ENCODE assay signal across 14 cellular contexts in genomic region chr7:195830-196128, GRCh38. TPM values are rescaled to one million over a fixed set of nuclear protein-coding genes. Genes with fewer than 3 reads are reported as not detected.
DNase-seq lines count a peak whose midpoint lies in the region; ATAC-seq and TF ChIP-seq lines count a peak whose summit lies in the region.
"Had no signal": no experiment of that assay in that cellular context is flagged by ENCODE, and none has a peak within 500 bp of the region (broad histone marks: within the 10 kb centered on the region; RNA-seq: fewer than 3 reads in every experiment).

No MANE protein-coding gene starts in this region.

- no peak overlapping the region for H2AFZ ChIP-seq in mesenchymal stem cell (ENCODE audit: low read depth, low read length)

- POLR2A ChIA-PET in A673 (lab: Charles Lee; ENCODE audit: low non-redundant PET): no interaction called here

- no peak for TF ChIP-seq POLR2A in testis (IDR thresholded peaks at IDR 0.05)

- H3K4me3 Mint-ChIP-seq in chondrocyte (ENCODE audit: unreplicated experiment): peak overlapping the region; percentile 85

- H3K27me3 Mint-ChIP-seq in chondrocyte (ENCODE audit: low read depth): no peaks in the 10 kb centered on the region

- H3K4me3 ChIP-seq in HFF-Myc (replicated peaks; ENCODE audit: low read depth, low read length): peak overlapping the region; percentile 79
- H3K4me3 ChIP-seq in mesenchymal stem cell (ENCODE audit: insufficient read depth in 1 of 2, low read depth in 1 of 2, low read length in 2 of 2): peak overlapping the region in 1 of 2 experiments; percentile 98
- H3K4me3 ChIP-seq in stomach smooth muscle (ENCODE audit: low read length in 2 of 2): peak overlapping the region; percentile 84 to 98
- H3K4me3 ChIP-seq in testis: no peak overlapping the region
- H3K4me3 ChIP-seq in A673 (ENCODE audit: low read depth, low read length, poor library complexity, severe bottlenecking): no peak overlapping the region
- H3K4me3 ChIP-seq: mucosa of descending colon had no signal

- no peaks in the 10 kb centered on the region for H3K9me3 ChIP-seq in mesenchymal stem cell (ENCODE audit: control insufficient read depth, low read length)
- H3K9me3 ChIP-seq in stomach smooth muscle (ENCODE audit: control insufficient read depth in 2 of 2, low read length in 2 of 2): no peaks in the 10 kb centered on the region
- no peaks in the 10 kb centered on the region for H3K9me3 ChIP-seq in testis
- H3K9me3 ChIP-seq in A673 (ENCODE audit: low read depth, low read length, poor library complexity, severe bottlenecking): no peaks in the 10 kb centered on the region
- H3K9me3 ChIP-seq: mucosa of descending colon, upper lobe of right lung had no signal

- no peak overlapping the region for H3K18ac ChIP-seq in mesenchymal stem cell (ENCODE audit: low read depth in 1 of 2, low read length in 2 of 2)

- no peak for DNase-seq in HFF-Myc (ENCODE audit: extremely low read depth, low read depth)
- no peak for DNase-seq in chondrocyte (ENCODE audit: low spot score)
- DNase-seq in mesenchymal stem cell: no peak
- no peak for DNase-seq in left lobe of liver (ENCODE audit: low spot score)
- no peak for DNase-seq in testis
- no peak for DNase-seq in A673 (ENCODE audit: low spot score)
- DNase-seq: activated effector memory CD4-positive, alpha-beta T cell treated with anti-CD3 and anti-CD28 coated beads, Interleukin-2, amount 50 U/mL, for 16 hours; mucosa of descending colon; NCI-H774; stimulated activated CD4-positive, alpha-beta T cell treated with anti-CD3 and anti-CD28 coated beads, Interleukin-2, amount 100 ng/mL, for 24 hours; upper lobe of right lung had no signal

- no peak overlapping the region for H3K4ac ChIP-seq in mesenchymal stem cell (ENCODE audit: low read depth in 1 of 2, low read length in 2 of 2)

- WGBS in mesenchymal stem cell: 95% methylated on average over 19 of the region's 19 CpGs
- WGBS in testis, 2 donors: 88 to 92% methylated on average over 4 to 19 of the region's 19 CpGs

- TF ChIP-seq CTCF in HFF-Myc (IDR thresholded peaks at IDR 0.05; ENCODE audit: low read depth, low read length, missing control alignments) (no peak), chondrocyte (IDR thresholded peaks at IDR 0.05) (no peak), testis (IDR thresholded peaks at IDR 0.05) (no peak), A673 (conservative IDR thresholded peaks at IDR 0.05; ENCODE audit: low read depth, low read length) (no peak)

- no peak overlapping the region for H3K14ac ChIP-seq in mesenchymal stem cell (ENCODE audit: low read length in 2 of 2)

- no peaks in the 10 kb centered on the region for H3K27me3 ChIP-seq in mesenchymal stem cell (ENCODE audit: control insufficient read depth in 1 of 2, insufficient read depth in 1 of 2, low read length in 2 of 2)
- no peaks in the 10 kb centered on the region for H3K27me3 ChIP-seq in stomach smooth muscle (ENCODE audit: control insufficient read depth in 1 of 2, insufficient read depth in 2 of 2, low read length in 2 of 2)
- no peaks in the 10 kb centered on the region for H3K27me3 ChIP-seq in testis
- H3K27me3 ChIP-seq in A673 (replicated peaks; ENCODE audit: insufficient read depth, low read depth, low read length, poor library complexity): no peaks in the 10 kb centered on the region
- H3K27me3 ChIP-seq: upper lobe of right lung had no signal

- H2BK12ac ChIP-seq in mesenchymal stem cell (ENCODE audit: low read length in 2 of 2): no peak overlapping the region

- H3K9ac ChIP-seq in mesenchymal stem cell (ENCODE audit: low read length) (peak overlapping the region; percentile 92), stomach smooth muscle (ENCODE audit: low read length in 2 of 2) (peak overlapping the region in 1 of 2 donors; percentile 5)

- H3K36me3 ChIP-seq in mesenchymal stem cell (ENCODE audit: control insufficient read depth in 1 of 2, insufficient read depth in 2 of 2, low read depth in 1 of 2, low read length in 2 of 2): peaks cover 54 to 65% of the 10 kb centered on the region in 2 experiments
- peaks cover 39 to 42% of the 10 kb centered on the region in 2 donors for H3K36me3 ChIP-seq in stomach smooth muscle (ENCODE audit: control insufficient read depth in 2 of 2, insufficient read depth in 2 of 2, low read length in 2 of 2)
- no peaks in the 10 kb centered on the region for H3K36me3 ChIP-seq in testis (ENCODE audit: low read depth, missing control alignments)
- peaks cover 39% of the 10 kb centered on the region for H3K36me3 ChIP-seq in A673 (ENCODE audit: insufficient read depth, low read length, poor library complexity, severe bottlenecking)

- H3K27ac ChIP-seq in mesenchymal stem cell (ENCODE audit: low read length, poor library complexity, severe bottlenecking) (no peak overlapping the region), stomach smooth muscle (ENCODE audit: low read length) (peak overlapping the region; percentile 75), testis (no peak overlapping the region), A673 (ENCODE audit: low read depth, low read length, poor library complexity, severe bottlenecking) (no peak overlapping the region)
- H3K27ac ChIP-seq: C4-2B, upper lobe of right lung had no signal

- no peak overlapping the region for H4K91ac ChIP-seq in mesenchymal stem cell (ENCODE audit: low read length)

- peaks cover 37% of the 10 kb centered on the region for H3K36me3 Mint-ChIP-seq in chondrocyte (ENCODE audit: low read depth)

- H3K9me3 Mint-ChIP-seq in chondrocyte (ENCODE audit: low read depth): no peaks in the 10 kb centered on the region

- peaks cover 37% of the 10 kb centered on the region for H3K79me1 ChIP-seq in mesenchymal stem cell (replicated peaks; ENCODE audit: low read length, poor library complexity, severe bottlenecking)

- CTCF ChIA-PET in A673 (lab: Charles Lee): no interaction called here

- no peak overlapping the region for H3K4me2 ChIP-seq in mesenchymal stem cell (ENCODE audit: low read length, poor library complexity, severe bottlenecking)

- H3K4me1 ChIP-seq in mesenchymal stem cell (ENCODE audit: control insufficient read depth, insufficient read depth, low read depth, low read length) (peaks cover 37% of the 10 kb centered on the region), stomach smooth muscle (ENCODE audit: control insufficient read depth, insufficient read depth, low read length) (peaks cover 79% of the 10 kb centered on the region), testis (peaks cover 18% of the 10 kb centered on the region), A673 (ENCODE audit: insufficient read depth, low read length, poor library complexity, severe bottlenecking) (peaks cover 17% of the 10 kb centered on the region)

- peaks cover 36% of the 10 kb centered on the region for H3K4me1 Mint-ChIP-seq in chondrocyte (ENCODE audit: low read depth)

- BruUV-seq in A673 (replicated peaks; lab: Mats Ljungman, UMichigan): no TSS peak

- ATAC-seq in left lobe of liver: no peak
- ATAC-seq: mucosa of descending colon, upper lobe of right lung had no signal

- H2BK15ac ChIP-seq in mesenchymal stem cell (ENCODE audit: low read depth, poor library complexity, severe bottlenecking): no peak overlapping the region

- H2BK120ac ChIP-seq in mesenchymal stem cell (ENCODE audit: low read depth, low read length): no peak overlapping the region

- H3K27ac Mint-ChIP-seq in chondrocyte (ENCODE audit: unreplicated experiment): no peak overlapping the region

- intact Hi-C loops in testis (cut with DNase I; ENCODE audit: low total_unique reads) (no loop called here), A673 (cut with micrococcal nuclease; ENCODE audit: unreplicated experiment) (no loop called here)

- no peak overlapping the region for H2BK5ac ChIP-seq in mesenchymal stem cell (ENCODE audit: low read depth, low read length, poor library complexity, severe bottlenecking)

- H4K8ac ChIP-seq in mesenchymal stem cell (ENCODE audit: low read length): no peak overlapping the region

- no peak overlapping the region for H3K23ac ChIP-seq in mesenchymal stem cell (ENCODE audit: low read length in 2 of 2)

- H2AK5ac ChIP-seq in mesenchymal stem cell (ENCODE audit: low read length, severe bottlenecking): no peak overlapping the region

RNA-seq across cellular contexts. Expression of gene FAM20C, which starts 3.4 kb away (rescaled TPM):
- total RNA-seq in chondrocyte (34.4 to 58.1 TPM (median 35.0 TPM) in 3 replicates), left lobe of liver (72.2 TPM), testis (10 to 100 TPM; 34.0 to 36.7 TPM), A673 (2021) (35.8 and 36.3 TPM in 2 replicates)
- 56.3 TPM for polyA plus RNA-seq in mesenchymal stem cell (2013, experiment 1 of 2)
- 57.5 TPM for polyA plus RNA-seq in mesenchymal stem cell (2013, experiment 2 of 2)
- polyA plus RNA-seq in testis (ENCODE audit: insufficient read depth, low read depth, low replicate concordance): 14.0 TPM
- total RNA-seq: T-helper 1 cell treated with Interleukin-12 subunit alpha and Interleukin-12 subunit beta and Interleukin-4 antibody, amounts not matched to agents 30 ng/mL and 1 ng/mL, for 36 hours had no signal

Comparison
In these comparisons a context has a peak if more than half of its experiments do, and no peak if none do; other contexts are left out.
1. H3K4me3 ChIP-seq: peak in HFF-Myc (single experiment) and stomach smooth muscle (2 of 2); none in testis (0 of 2) and A673 (single experiment).